ENCODE assay signal across 21 cellular contexts in the genomic region with DNA sequence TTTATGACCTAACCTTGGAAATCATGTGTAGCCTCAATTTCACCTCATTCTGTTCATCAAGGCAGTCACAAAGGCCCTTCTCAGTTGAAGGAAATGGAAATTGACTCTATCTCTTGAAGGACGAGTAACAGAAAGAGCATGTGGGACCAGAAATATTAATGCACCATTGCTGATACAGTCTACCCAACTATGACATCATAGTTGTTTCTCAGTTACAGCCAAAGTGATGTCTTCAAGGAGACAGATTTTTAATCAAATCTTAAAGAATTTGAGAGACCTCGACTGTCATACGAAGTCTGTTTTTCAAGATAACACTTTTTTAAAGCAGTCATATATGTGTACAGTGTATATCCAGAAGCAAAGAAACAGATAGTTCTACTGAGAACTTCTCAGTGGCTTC.
"Had no signal": no experiment of that assay in that cellular context is flagged by ENCODE, and none has a peak within 500 bp of the region (broad histone marks: within the 10 kb centered on the region; RNA-seq: fewer than 3 reads in every experiment).

No MANE protein-coding gene starts in this region.

- H3K4me1 ChIP-seq: esophagus muscularis mucosa, foreskin keratinocyte, gastroesophageal sphincter, heart left ventricle, left ventricle myocardium inferior, lower lobe of right lung had no signal

- H3K9me3 ChIP-seq: esophagus muscularis mucosa, gastroesophageal sphincter, heart left ventricle, left ventricle myocardium inferior, lower lobe of right lung had no signal

- H3K4me2 ChIP-seq: hepatocyte had no signal

- H3K27me3 ChIP-seq: dorsolateral prefrontal cortex, esophagus muscularis mucosa, foreskin keratinocyte, gastroesophageal sphincter, heart left ventricle, hepatocyte had no signal

- H2AFZ ChIP-seq: hepatocyte had no signal

- H3K36me3 ChIP-seq: esophagus muscularis mucosa, gastroesophageal sphincter, heart left ventricle, left ventricle myocardium inferior, lower lobe of right lung had no signal

- H3K4me3 ChIP-seq: coronary artery, dorsolateral prefrontal cortex, esophagus muscularis mucosa, gastroesophageal sphincter, heart left ventricle, hepatocyte, left ventricle myocardium inferior, lower lobe of right lung had no signal

- H3K27ac ChIP-seq: coronary artery, dorsolateral prefrontal cortex, esophagus muscularis mucosa, foreskin keratinocyte, gastroesophageal sphincter, heart left ventricle, hepatocyte, left ventricle myocardium inferior, lower lobe of right lung had no signal

- DNase-seq: dermis blood vessel endothelial cell; dorsolateral prefrontal cortex; effector CD4-positive, alpha-beta T cell; effector memory CD4-positive, alpha-beta T cell; foreskin keratinocyte; heart left ventricle; hypothalamus; immature natural killer cell; islet precursor cell; kidney; kidney glomerular epithelial cell; left colon; left ventricle myocardium inferior; lower lobe of right lung; mesendoderm; midbrain; naive thymus-derived CD4-positive, alpha-beta T cell had no signal
